In genomic region chr6:139881728-139882211, GRCh38 we compare ENCODE assay signal across 8 cellular contexts.
DNase-seq lines count a peak whose midpoint lies in the region; ATAC-seq, FAIRE-seq and TF ChIP-seq lines count a peak whose summit lies in the region.

No MANE protein-coding gene starts in this region.

- DNase-seq in DMS153 treated with DMSO at 0.1 percent for 48 hours (lab: John Stamatoyannopoulos, UW; ENCODE audit: unreplicated experiment) (peak; percentile 44), NCI-H2227 treated with DMSO at 0.1 percent for 48 hours (lab: John Stamatoyannopoulos, UW) (peak; percentile 10), GM12878 (ENCODE audit: low read depth, low spot score) (no peak), superior temporal gyrus (ENCODE audit: extremely low spot score) (peak; percentile 62), middle frontal gyrus (ENCODE audit: extremely low spot score, low spot score) (no peak)

- H3K36me3 ChIP-seq in GM12878 (ENCODE audit: control insufficient read depth in 2 of 2, insufficient read depth in 2 of 2, low read length in 1 of 2), result no peaks in the 10 kb centered on the region

- peaks cover 12% of the 10 kb centered on the region for H3K4me1 ChIP-seq in GM12878 (ENCODE audit: control insufficient read depth, insufficient read depth, low read length)

- TF ChIP-seq EP300 in GM12878 (IDR thresholded peaks at IDR 0.05; ENCODE audit: borderline replicate concordance in 1 of 2, control insufficient read depth in 1 of 2, low read depth in 2 of 2, low read length in 2 of 2), result no peak

- no peak overlapping the region for H3K4me2 ChIP-seq in GM12878 (ENCODE audit: control insufficient read depth, insufficient read depth)

- no peak overlapping the region for H3K27ac ChIP-seq in GM12878 (ENCODE audit: control insufficient read depth, insufficient read depth)

- no peaks in the 10 kb centered on the region for H3K27me3 ChIP-seq in GM12878 (replicated peaks in 1 of 2; ENCODE audit: control insufficient read depth in 2 of 2, insufficient read depth in 2 of 2, low read length in 1 of 2)

- CTCF ChIA-PET in GM12878 (lab: Yijun Ruan, JAX), result interaction anchor here (0.6 to 4.2 kb wide), 23 partner anchors 9 to 559 kb away, joined by 3 to 35 read pairs (median 4); partner anchors contain the start of gene CITED2

- H3K4me3 ChIP-seq in GM12878, result no peak overlapping the region

- FAIRE-seq in GM12878 (lab: Jason Lieb, UNC) (no peak), islet of Langerhans (lab: Jason Lieb, UNC) (peak; percentile 86)

- TF ChIP-seq POLR2A in GM12878 (IDR thresholded peaks at IDR 0.05; ENCODE audit: low read depth, low read length), result no peak

- H2AFZ ChIP-seq in GM12878 (ENCODE audit: control insufficient read depth, low read depth, low read length), result no peak overlapping the region

- H3K9me3 ChIP-seq in GM12878 (replicated peaks; ENCODE audit: control insufficient read depth, insufficient read depth, low read length), result no peaks in the 10 kb centered on the region

- TF ChIP-seq RAD21 in GM12878 (IDR thresholded peaks at IDR 0.05; ENCODE audit: insufficient read depth, low read depth, low read length), result peak; percentile 52

- TF ChIP-seq CTCF in GM12878 (IDR thresholded peaks at IDR 0.05 in 2 of 3, conservative IDR thresholded peaks at IDR 0.05 in 1 of 3; ENCODE audit: control insufficient read depth in 2 of 3, extremely low read depth in 1 of 3, insufficient read depth in 1 of 3, low read depth in 3 of 3, low read length in 3 of 3), result peak; percentile 46 to 56 (median 55)

- no peaks in the 10 kb centered on the region for H4K20me1 ChIP-seq in GM12878 (ENCODE audit: control insufficient read depth, insufficient read depth)

- in situ Hi-C loops in GM12878 (cut with MboI), result no loop called here

- no peak overlapping the region for H3K9ac ChIP-seq in GM12878 (ENCODE audit: control insufficient read depth, insufficient read depth, low read length)

- ATAC-seq in GM19023 (IDR thresholded peaks at IDR 0.05; ENCODE audit: unreplicated experiment), result peak; percentile 70
- peak; percentile 67 for ATAC-seq in HG03095 (IDR thresholded peaks at IDR 0.05; ENCODE audit: unreplicated experiment)
- peak; percentile 92 for ATAC-seq in GM12878

- RAD21 ChIA-PET in GM12878 (lab: Charles Lee; ENCODE audit: unreplicated experiment), result interaction anchor here (0.5 to 3.9 kb wide), 12 partner anchors 16 to 1683 kb away, joined by 3 to 24 read pairs (median 5); partner anchors contain the start of gene CITED2

- 44% methylated on average over 2 of the region's 2 CpGs for WGBS in GM12878 (ENCODE audit: insufficient coverage, insufficient replicate concordance, low lambda C conversion rate, missing lambda C conversion rate)

- H3K79me2 ChIP-seq in GM12878 (ENCODE audit: control insufficient read depth, insufficient read depth, low read length), result no peaks in the 10 kb centered on the region

- SMC1A ChIA-PET in GM12878 (lab: Charles Lee; ENCODE audit: uncharacterized antibody, unreplicated experiment), result interaction anchor here (0.6 to 4.8 kb wide), 23 partner anchors 9 to 1226 kb away, joined by 3 to 25 read pairs (median 3); partner anchors contain the start of gene CITED2

- POLR2A ChIA-PET in GM12878 (lab: Charles Lee), result interaction anchor here (0.6 kb wide), 1 partner anchor 80 kb away, joined by 3 read pairs; no protein-coding TSS in a partner anchor

- no TSS peak for BruUV-seq in GM12878 (replicated peaks; lab: Mats Ljungman, UMichigan)

- intact Hi-C loops in GM12878 (cut with micrococcal nuclease; ENCODE audit: unreplicated experiment), result loop anchor here (1.0 to 10.0 kb wide), 6 partner anchors 116 to 1683 kb away; partner anchors contain the start of gene CITED2

TF ChIP-seq in GM12878, 131 proteins besides CTCF, POLR2A, EP300 and RAD21:
- peak; percentile 22 for TF ChIP-seq SKIL (IDR thresholded peaks at IDR 0.05; ENCODE audit: low read depth, poor library complexity, severe bottlenecking)
- peak; percentile 76 for TF ChIP-seq SMC3 (IDR thresholded peaks at IDR 0.05; ENCODE audit: borderline replicate concordance, low read length)
- TF ChIP-seq IKZF1 (conservative IDR thresholded peaks at IDR 0.05), result no peak
TF ChIP-seq in GM12878: peak in this region for 2.

Comparison
In these comparisons a context has a peak if more than half of its experiments do, and no peak if none do; other contexts are left out.
1. DNase-seq: peak in DMS153 treated with DMSO at 0.1 percent for 48 hours (single experiment), NCI-H2227 treated with DMSO at 0.1 percent for 48 hours (single experiment) and superior temporal gyrus (single experiment); none in GM12878 (single experiment) and middle frontal gyrus (single experiment).
2. Peak in every context shown above with its lines, with median percentiles within 50 percentile points of each other: ATAC-seq.